In the genomic region with DNA sequence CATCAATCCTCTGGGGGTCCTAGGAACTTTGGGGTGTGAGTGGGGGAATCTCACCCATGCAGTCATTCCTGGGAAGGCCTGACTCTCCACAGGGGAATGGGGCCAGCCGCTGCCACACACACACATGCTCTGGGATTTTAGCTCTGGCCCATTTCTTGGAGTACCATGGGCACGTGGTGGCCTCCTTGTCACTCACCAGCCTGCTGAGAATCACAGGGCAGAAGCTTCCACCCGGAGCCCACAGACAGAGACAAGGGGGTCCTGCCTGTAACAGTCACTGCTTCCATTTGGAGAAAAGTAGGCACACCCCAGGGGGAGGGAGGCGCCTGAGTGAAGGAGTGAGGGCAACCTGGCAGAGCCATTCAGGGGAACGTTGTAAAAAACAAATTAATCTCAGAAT, we compare ENCODE assay signal across 23 cellular contexts. TPM values are rescaled to one million over a fixed set of nuclear protein-coding genes. Genes with fewer than 3 reads are reported as not detected.
DNase-seq lines count a peak whose midpoint lies in the region; FAIRE-seq and TF ChIP-seq lines count a peak whose summit lies in the region.
"Had no signal": no experiment of that assay in that cellular context is flagged by ENCODE, and none has a peak within 500 bp of the region (broad histone marks: within the 10 kb centered on the region; RNA-seq: fewer than 3 reads in every experiment).

No MANE protein-coding gene starts in this region.

- H3K9me3 Mint-ChIP-seq in activated T-helper 1 cell treated with anti-CD3 and anti-CD28 coated beads, Interleukin-12 subunit alpha, Interleukin-12 subunit beta, Interleukin-2, Interleukin-4 antibody, amounts not matched to agents 30 ng/mL and 10 ng/mL and 1 ng/mL, durations not matched to agents 14 hours and 24 hours and 36 hours, result no peaks in the 10 kb centered on the region
- H3K9me3 Mint-ChIP-seq: activated naive CD8-positive, alpha-beta T cell treated with anti-CD3 and anti-CD28 coated beads, Interleukin-2, amount 50 U/mL, for 24 hours had no signal

- H3K36me3 ChIP-seq in Peyer's patch (no peaks in the 10 kb centered on the region), esophagus squamous epithelium (no peaks in the 10 kb centered on the region), vagina (no peaks in the 10 kb centered on the region)

- H3K4me1 ChIP-seq in Peyer's patch (no peaks in the 10 kb centered on the region), esophagus squamous epithelium (peaks cover 5 to 64% (median 34%) of the 10 kb centered on the region in 3 donors), vagina (peaks cover 77% of the 10 kb centered on the region)
- H3K4me1 ChIP-seq: body of pancreas had no signal

- intact Hi-C loops in esophagus squamous epithelium (cut with DNase I), result no loop called here
- intact Hi-C loops in posterior vena cava (cut with DNase I), result no loop called here
- intact Hi-C loops in vagina (cut with DNase I), result no loop called here
- intact Hi-C loops in activated T-helper 1 cell treated with anti-CD3 and anti-CD28 coated beads, Interleukin-12 subunit alpha, Interleukin-12 subunit beta, Interleukin-2, Interleukin-4 antibody, amounts not matched to agents 30 ng/mL and 10 ng/mL and 1 ng/mL, durations not matched to agents 14 hours and 24 hours and 36 hours (cut with micrococcal nuclease), result no loop called here

- no peak overlapping the region for H3K4me3 Mint-ChIP-seq in activated T-helper 1 cell treated with anti-CD3 and anti-CD28 coated beads, Interleukin-12 subunit alpha, Interleukin-12 subunit beta, Interleukin-2, Interleukin-4 antibody, amounts not matched to agents 30 ng/mL and 10 ng/mL and 1 ng/mL, durations not matched to agents 14 hours and 24 hours and 36 hours
- H3K4me3 Mint-ChIP-seq: activated CD4-positive, alpha-beta T cell treated with anti-CD3 and anti-CD28 coated beads for 36 hours; activated naive CD8-positive, alpha-beta T cell treated with anti-CD3 and anti-CD28 coated beads, Interleukin-2, amount 50 U/mL, for 24 hours; CD14-positive monocyte had no signal

- no peaks in the 10 kb centered on the region for H3K27me3 Mint-ChIP-seq in activated T-helper 1 cell treated with anti-CD3 and anti-CD28 coated beads, Interleukin-12 subunit alpha, Interleukin-12 subunit beta, Interleukin-2, Interleukin-4 antibody, amounts not matched to agents 30 ng/mL and 10 ng/mL and 1 ng/mL, durations not matched to agents 14 hours and 24 hours and 36 hours (ENCODE audit: insufficient read depth)

- H3K27me3 ChIP-seq in Peyer's patch (no peaks in the 10 kb centered on the region), esophagus squamous epithelium (no peaks in the 10 kb centered on the region), vagina (no peaks in the 10 kb centered on the region)
- H3K27me3 ChIP-seq: body of pancreas had no signal

- H3K27ac ChIP-seq in Peyer's patch (peak overlapping the region in 3 of 4 donors; percentile 19 to 31 (median 23)), esophagus squamous epithelium (peak overlapping the region; percentile 30 to 75 (median 49)), vagina (peak overlapping the region; percentile 87)
- H3K27ac ChIP-seq: body of pancreas had no signal

- WGBS in esophagus squamous epithelium, 2 donors, result 40 to 58% methylated on average over 3 of the region's 5 CpGs

- H3K4me3 ChIP-seq in Peyer's patch, result no peak overlapping the region
- no peak overlapping the region for H3K4me3 ChIP-seq in esophagus squamous epithelium
- no peak overlapping the region for H3K4me3 ChIP-seq in vagina
- H3K4me3 ChIP-seq: body of pancreas had no signal

- no peaks in the 10 kb centered on the region for H3K36me3 Mint-ChIP-seq in activated T-helper 1 cell treated with anti-CD3 and anti-CD28 coated beads, Interleukin-12 subunit alpha, Interleukin-12 subunit beta, Interleukin-2, Interleukin-4 antibody, amounts not matched to agents 30 ng/mL and 10 ng/mL and 1 ng/mL, durations not matched to agents 14 hours and 24 hours and 36 hours (ENCODE audit: low read depth)
- H3K36me3 Mint-ChIP-seq: CD14-positive monocyte had no signal

- H3K9me3 ChIP-seq in Peyer's patch (no peaks in the 10 kb centered on the region), esophagus squamous epithelium (no peaks in the 10 kb centered on the region), vagina (no peaks in the 10 kb centered on the region)
- H3K9me3 ChIP-seq: body of pancreas had no signal

- no peak overlapping the region for H3K27ac Mint-ChIP-seq in activated T-helper 1 cell treated with anti-CD3 and anti-CD28 coated beads, Interleukin-12 subunit alpha, Interleukin-12 subunit beta, Interleukin-2, Interleukin-4 antibody, amounts not matched to agents 30 ng/mL and 10 ng/mL and 1 ng/mL, durations not matched to agents 14 hours and 24 hours and 36 hours
- H3K27ac Mint-ChIP-seq: activated CD4-positive, alpha-beta T cell treated with anti-CD3 and anti-CD28 coated beads for 36 hours; activated naive CD8-positive, alpha-beta T cell treated with anti-CD3 and anti-CD28 coated beads, Interleukin-2, amount 50 U/mL, for 24 hours had no signal

- TF ChIP-seq CTCF in Peyer's patch (IDR thresholded peaks at IDR 0.05) (no peak), esophagus squamous epithelium (IDR thresholded peaks at IDR 0.05) (no peak), vagina (IDR thresholded peaks at IDR 0.05) (no peak), D721Med (IDR thresholded peaks at IDR 0.05; ENCODE audit: insufficient read depth, missing control alignments) (no peak)

- DNase-seq in Peyer's patch (no peak), esophagus squamous epithelium (lab: John Stamatoyannopoulos, UW) (no peak), posterior vena cava (ENCODE audit: low spot score) (peak; percentile 76), vagina (ENCODE audit: extremely low spot score in 2 of 2) (no peak), D721Med (ENCODE audit: insufficient read length, low spot score) (no peak), SK-N-DZ (ENCODE audit: low spot score) (no peak)
- no peak for DNase-seq in activated T-helper 1 cell treated with anti-CD3 and anti-CD28 coated beads, Interleukin-12 subunit alpha, Interleukin-12 subunit beta, Interleukin-2, Interleukin-4 antibody, amounts not matched to agents 30 ng/mL and 10 ng/mL and 1 ng/mL, durations not matched to agents 14 hours and 24 hours and 36 hours (ENCODE audit: low spot score)
- DNase-seq: activated CD4-positive, alpha-beta T cell treated with anti-CD3 and anti-CD28 coated beads for 36 hours; activated CD8-positive, alpha-beta memory T cell treated with anti-CD3 and anti-CD28 coated beads for 24 hours; activated gamma-delta T cell; activated naive CD8-positive, alpha-beta T cell treated with anti-CD3 and anti-CD28 coated beads, Interleukin-2, amount 50 U/mL, for 24 hours; body of pancreas; cerebellar nuclear complex; DND-41; KG1; MM.1S; NCI-H510A; Right ventricle myocardium superior; stimulated activated naive CD4-positive, alpha-beta T cell had no signal

- no peaks in the 10 kb centered on the region for H3K4me1 Mint-ChIP-seq in activated T-helper 1 cell treated with anti-CD3 and anti-CD28 coated beads, Interleukin-12 subunit alpha, Interleukin-12 subunit beta, Interleukin-2, Interleukin-4 antibody, amounts not matched to agents 30 ng/mL and 10 ng/mL and 1 ng/mL, durations not matched to agents 14 hours and 24 hours and 36 hours (ENCODE audit: low read depth)
- H3K4me1 Mint-ChIP-seq: activated CD4-positive, alpha-beta T cell treated with anti-CD3 and anti-CD28 coated beads for 36 hours; activated naive CD8-positive, alpha-beta T cell treated with anti-CD3 and anti-CD28 coated beads, Interleukin-2, amount 50 U/mL, for 24 hours; CD14-positive monocyte had no signal

- FAIRE-seq in D721Med (lab: Jason Lieb, UNC), result no peak

- no peak for TF ChIP-seq POLR2A in Peyer's patch (IDR thresholded peaks at IDR 0.05)
- TF ChIP-seq POLR2A in esophagus squamous epithelium (IDR thresholded peaks at IDR 0.05), result no peak
- TF ChIP-seq POLR2A in vagina (IDR thresholded peaks at IDR 0.05), result no peak

RNA-seq across cellular contexts. Expression of gene TWIST2, which starts 48.8 kb away (rescaled TPM):
- 10 to 100 TPM in 3 of 4 donors, 1 to 10 TPM in 1; 1.4 to 41.3 (median 15.7) TPM for total RNA-seq in Peyer's patch
- 10 to 100 TPM in 1 of 4 donors, 1 to 10 TPM in 3; 3.1 to 33.0 (median 4.9) TPM for total RNA-seq in esophagus squamous epithelium
- 10 to 100 TPM; 18.6 to 23.0 TPM for total RNA-seq in posterior vena cava
- 214 TPM for total RNA-seq in vagina
- not detected in 2 replicates for total RNA-seq in activated T-helper 1 cell treated with anti-CD3 and anti-CD28 coated beads, Interleukin-12 subunit alpha, Interleukin-12 subunit beta, Interleukin-2, Interleukin-4 antibody, amounts not matched to agents 30 ng/mL and 10 ng/mL and 1 ng/mL, durations not matched to agents 14 hours and 24 hours and 36 hours
- not detected in 2 replicates for polyA plus RNA-seq in SK-N-DZ (2014; cell fraction: cytosol; rRNA removed)
- not detected in 2 replicates for polyA plus RNA-seq in SK-N-DZ (2014; cell fraction: nucleus; rRNA removed)
- total RNA-seq: activated CD4-positive, alpha-beta T cell treated with anti-CD3 and anti-CD28 coated beads for 36 hours; Calu3; T-helper 2 cell treated with Interferon-gamma antibody and Interleukin-4, amounts not matched to agents 100 ng/mL and 5 ng/mL, for 36 hours had no signal
- polyA plus RNA-seq: neural cell had no signal

Comparison
In these comparisons a context has a peak if more than half of its experiments do, and no peak if none do; other contexts are left out.
1. H3K27ac ChIP-seq: peak in every context shown above with its lines; median percentile 87 in vagina; 49 in esophagus squamous epithelium; 23 in Peyer's patch.